In genomic region chr3:169867584-169868211, GRCh38 we compare ENCODE assay signal across 2 cellular contexts.
TF ChIP-seq lines count a peak whose summit lies in the region.

No MANE protein-coding gene starts in this region.

TF ChIP-seq in A549, 52 proteins besides CTCF, POLR2A, EP300 and RAD21:
- TF ChIP-seq MAFK (IDR thresholded peaks at IDR 0.05; ENCODE audit: partially characterized antibody) (peak; percentile 50), HMGXB4 (CRISPR knock-in tag; IDR thresholded peaks at IDR 0.05; ENCODE audit: borderline replicate concordance) (no peak)

TF ChIP-seq in K562, 482 proteins besides CTCF, POLR2A, EP300 and RAD21:
- TF ChIP-seq SNIP1 (IDR thresholded peaks at IDR 0.05; ENCODE audit: low read depth) (no peak), ZNF146 (CRISPR knock-in tag; IDR thresholded peaks at IDR 0.05; ENCODE audit: unreplicated experiment) (peak; percentile 61), ATF1 (CRISPR knock-in tag; IDR thresholded peaks at IDR 0.05) (no peak), ATF1 (tag; IDR thresholded peaks at IDR 0.05) (no peak), U2AF2 (optimal IDR thresholded peaks at IDR 0.05; ENCODE audit: low read depth, low read length) (no peak), ZNF316 (IDR thresholded peaks at IDR 0.05) (peak; percentile 70), CEBPB (tag; IDR thresholded peaks at IDR 0.05) (peak; percentile 61), NONO (IDR thresholded peaks at IDR 0.05; ENCODE audit: low read depth in 2 of 2, low read length in 1 of 2) (no peak), SMAD1 (IDR thresholded peaks at IDR 0.05; ENCODE audit: low read depth, low read length, partially characterized antibody) (no peak), NFE2L1 (tag; IDR thresholded peaks at IDR 0.05; ENCODE audit: borderline replicate concordance, low read depth) (no peak), MAFG (tag; conservative IDR thresholded peaks at IDR 0.05) (peak; percentile 36; the same call in 1 of the 2 replicates), C11orf30 (IDR thresholded peaks at IDR 0.05; ENCODE audit: low read depth) (peak; percentile 42; the same call in 1 of the 2 replicates), RBM15 (IDR thresholded peaks at IDR 0.05; ENCODE audit: insufficient read depth, low read length) (no peak), SPI1 (IDR thresholded peaks at IDR 0.05; ENCODE audit: borderline replicate concordance, low read depth, low read length) (no peak), MYBL2 (IDR thresholded peaks at IDR 0.05; ENCODE audit: low read depth) (no peak), MYBL2 (CRISPR knock-in tag; IDR thresholded peaks at IDR 0.05; ENCODE audit: borderline replicate concordance) (no peak)
